ENCODE assay signal across 9 cellular contexts in genomic region chr20:20864346-20865096, GRCh38.
DNase-seq lines count a peak whose midpoint lies in the region; ATAC-seq and TF ChIP-seq lines count a peak whose summit lies in the region.
"Had no signal": no experiment of that assay in that cellular context is flagged by ENCODE, and none has a peak within 500 bp of the region (broad histone marks: within the 10 kb centered on the region; RNA-seq: fewer than 3 reads in every experiment).

No MANE protein-coding gene starts in this region.

- DNase-seq in SIG-M5 treated with dmso at 0.1 percent for 504 hours (lab: John Stamatoyannopoulos, UW; ENCODE audit: unreplicated experiment) (peak; percentile 26), SIG-M5 (lab: John Stamatoyannopoulos, UW) (no peak), NCI-H526 (lab: John Stamatoyannopoulos, UW) (peak; percentile 69 to 85), choroid plexus epithelial cell (ENCODE audit: low read depth) (peak; percentile 6), superior temporal gyrus (ENCODE audit: extremely low spot score) (peak; percentile 65), globus pallidus (ENCODE audit: low spot score) (no peak)
- DNase-seq in activated naive CD8-positive, alpha-beta T cell treated with anti-CD3 and anti-CD28 coated beads for 36 hours: no peak

- no peak overlapping the region for H3K27ac Mint-ChIP-seq in activated naive CD8-positive, alpha-beta T cell treated with anti-CD3 and anti-CD28 coated beads for 36 hours

- H3K4me3 ChIP-seq in choroid plexus epithelial cell (ENCODE audit: low read depth, low read length): no peak overlapping the region
- H3K4me3 ChIP-seq: BLaER1 had no signal

- H3K27me3 Mint-ChIP-seq in activated naive CD8-positive, alpha-beta T cell treated with anti-CD3 and anti-CD28 coated beads for 36 hours: peaks cover 18% of the 10 kb centered on the region

- no peaks in the 10 kb centered on the region for H3K4me1 Mint-ChIP-seq in activated naive CD8-positive, alpha-beta T cell treated with anti-CD3 and anti-CD28 coated beads for 36 hours

- no peaks in the 10 kb centered on the region for H3K9me3 Mint-ChIP-seq in activated naive CD8-positive, alpha-beta T cell treated with anti-CD3 and anti-CD28 coated beads for 36 hours

- TF ChIP-seq CTCF in choroid plexus epithelial cell (conservative IDR thresholded peaks at IDR 0.05; ENCODE audit: low read depth, low read length): peak; percentile 13

- ATAC-seq in HG03342 (IDR thresholded peaks at IDR 0.05; ENCODE audit: unreplicated experiment): no peak

- no peak overlapping the region for H3K4me3 Mint-ChIP-seq in activated naive CD8-positive, alpha-beta T cell treated with anti-CD3 and anti-CD28 coated beads for 36 hours

- H3K36me3 Mint-ChIP-seq in activated naive CD8-positive, alpha-beta T cell treated with anti-CD3 and anti-CD28 coated beads for 36 hours: no peaks in the 10 kb centered on the region

Comparison
In these comparisons a context has a peak if more than half of its experiments do, and no peak if none do; other contexts are left out.
1. DNase-seq: peak in SIG-M5 treated with dmso at 0.1 percent for 504 hours (single experiment), NCI-H526 (2 of 2), choroid plexus epithelial cell (single experiment) and superior temporal gyrus (single experiment); none in SIG-M5 (single experiment), globus pallidus (single experiment) and activated naive CD8-positive, alpha-beta T cell treated with anti-CD3 and anti-CD28 coated beads for 36 hours (single experiment).